In genomic region chr15:98326804-98327203, GRCh38 we compare ENCODE assay signal across 34 cellular contexts.
"Had no signal": no experiment of that assay in that cellular context is flagged by ENCODE, and none has a peak within 500 bp of the region (broad histone marks: within the 10 kb centered on the region; RNA-seq: fewer than 3 reads in every experiment).

No MANE protein-coding gene starts in this region.

- H3K36me3 ChIP-seq: MG63 had no signal

- H3K4me3 ChIP-seq: MG63 had no signal

- H3K9me3 ChIP-seq: MG63 had no signal

- DNase-seq: Karpas-422, Kasumi-1, MG63, MM.1S, MV-4-11, NCI-H1048, NCI-H1092, NCI-H1092 treated with DMSO at 0.1 percent for 48 hours, NCI-H1105, NCI-H1105 treated with DMSO at 0.1 percent for 48 hours, NCI-H1417, NCI-H1417 treated with DMSO at 0.1 percent for 48 hours, NCI-H1436, NCI-H1436 treated with DMSO at 0.1 percent for 48 hours, NCI-H146, NCI-H1694, NCI-H1694 treated with DMSO at 0.1 percent for 48 hours, NCI-H187, NCI-H187 treated with DMSO at 0.1 percent for 48 hours, NCI-H1930, NCI-H2029, NCI-H2029 treated with DMSO at 0.1 percent for 48 hours, NCI-H2081, NCI-H2081 treated with DMSO at 0.1 percent for 48 hours, NCI-H2107, NCI-H2171, NCI-H2171 treated with DMSO at 0.1 percent for 48 hours, NCI-H2227 treated with DMSO at 0.1 percent for 48 hours, NCI-H226, NCI-H345, NCI-H446, NCI-H446 treated with DMSO at 0.1 percent for 48 hours, NCI-H510A, NCI-H510A treated with DMSO at 0.1 percent for 48 hours had no signal
